In the genomic region with DNA sequence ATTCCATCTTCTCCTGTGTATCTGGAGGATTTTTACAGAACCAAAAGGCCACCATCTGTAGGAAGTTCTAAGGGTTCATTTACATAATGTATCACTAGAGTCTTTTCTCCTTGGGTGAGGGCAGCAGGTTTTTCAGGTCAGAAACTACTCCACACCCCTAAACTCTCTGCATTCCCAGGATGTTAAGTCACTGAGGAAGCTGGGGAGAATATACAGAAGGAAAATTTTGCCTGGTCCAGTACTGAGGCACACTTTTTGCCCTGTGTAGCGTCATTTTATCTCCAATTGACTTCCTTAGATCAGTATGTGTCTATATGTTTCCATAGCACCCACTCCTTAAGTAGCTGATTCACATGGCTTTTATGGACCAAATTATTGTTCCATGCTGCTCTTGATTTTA, we compare ENCODE assay signal across 16 cellular contexts. TPM values are rescaled to one million over a fixed set of nuclear protein-coding genes. Genes with fewer than 3 reads are reported as not detected.
"Had no signal": no experiment of that assay in that cellular context is flagged by ENCODE, and none has a peak within 500 bp of the region (broad histone marks: within the 10 kb centered on the region; RNA-seq: fewer than 3 reads in every experiment).

No MANE protein-coding gene starts in this region.

- H3K9me3 ChIP-seq: esophagus squamous epithelium, upper lobe of right lung had no signal

- H3K27ac ChIP-seq: heart left ventricle, upper lobe of right lung had no signal

- FAIRE-seq: kidney had no signal

- H3K4me1 ChIP-seq: esophagus squamous epithelium, heart left ventricle, upper lobe of right lung had no signal

- H3K27me3 ChIP-seq: esophagus squamous epithelium, upper lobe of right lung had no signal

- DNase-seq: activated T-cell treated with anti-CD3 and anti-CD28 coated beads, Interleukin-2, amount 50 U/mL, for 1 hour; endodermal cell; esophagus squamous epithelium; heart left ventricle; kidney; stimulated activated CD4-positive, alpha-beta T cell treated with anti-CD3 and anti-CD28 coated beads, Interleukin-4, amount 100 ng/mL, for 1 hour; upper lobe of right lung had no signal

- H3K36me3 ChIP-seq: esophagus squamous epithelium, heart left ventricle, upper lobe of right lung had no signal

- ATAC-seq: activated CD4-positive, CD25-positive, alpha-beta regulatory T cell treated with anti-CD3 and anti-CD28 coated beads, Interleukin-2, amount 50 U/mL, for 24 hours; heart left ventricle; upper lobe of right lung had no signal

- H3K4me3 ChIP-seq: esophagus squamous epithelium, heart left ventricle, upper lobe of right lung had no signal

RNA-seq across cellular contexts. Expression of a gene that starts 17.0 kb away (rescaled TPM):
- total RNA-seq: dermis microvascular lymphatic vessel endothelial cell, osteocyte, temporal lobe had no signal
- polyA plus RNA-seq: liver had no signal

RNA-seq across cellular contexts. Expression of a gene that starts 37.6 kb away (rescaled TPM):
- total RNA-seq: cerebellum, dermis microvascular lymphatic vessel endothelial cell, endodermal cell, esophagus squamous epithelium, kidney, liver, mesothelial cell of epicardium, neural crest cell, osteocyte, temporal lobe, upper lobe of right lung had no signal
- polyA plus RNA-seq: heart left ventricle had no signal

RNA-seq across cellular contexts. Expression of a gene that starts 57.8 kb away (rescaled TPM):
- total RNA-seq: cerebellum, dermis microvascular lymphatic vessel endothelial cell, endodermal cell, esophagus squamous epithelium, heart left ventricle, kidney, liver, mesothelial cell of epicardium, myocyte, neural crest cell, osteocyte, temporal lobe, upper lobe of right lung had no signal
- polyA plus RNA-seq: heart left ventricle, liver had no signal
